2 cellular contexts compared by ENCODE assay signal in genomic region chr6:1737463-1738311, GRCh38.
TF ChIP-seq lines count a peak whose summit lies in the region.

No MANE protein-coding gene starts in this region.

TF ChIP-seq in IMR-90, 13 proteins besides CTCF, POLR2A, EP300 and RAD21:
- TF ChIP-seq MXI1 (IDR thresholded peaks at IDR 0.05; ENCODE audit: borderline replicate concordance, low read depth, low read length), result no peak
- TF ChIP-seq MAFK (IDR thresholded peaks at IDR 0.05; ENCODE audit: low read depth, low read length), result no peak
- no peak for TF ChIP-seq CHD1 (IDR thresholded peaks at IDR 0.05; ENCODE audit: low read depth, low read length)
- no peak for TF ChIP-seq CEBPB (IDR thresholded peaks at IDR 0.05; ENCODE audit: low read depth, low read length)
- no peak for TF ChIP-seq RFX5 (IDR thresholded peaks at IDR 0.05; ENCODE audit: low read depth, low read length)
- no peak for TF ChIP-seq NFE2L2 (IDR thresholded peaks at IDR 0.05; ENCODE audit: low read depth, low read length)
- no peak for TF ChIP-seq USF2 (IDR thresholded peaks at IDR 0.05; ENCODE audit: low read depth, low read length)
- TF ChIP-seq ELK1 (IDR thresholded peaks at IDR 0.05; ENCODE audit: borderline replicate concordance, low read depth, low read length), result no peak

TF ChIP-seq in GM12878, 131 proteins besides CTCF, POLR2A, EP300 and RAD21 (continues in another document):
- TF ChIP-seq SMAD1 (IDR thresholded peaks at IDR 0.05; ENCODE audit: low read depth, partially characterized antibody) (no peak), SUPT20H (IDR thresholded peaks at IDR 0.05; ENCODE audit: borderline replicate concordance, control insufficient read depth, low read depth, low read length) (no peak), WRNIP1 (IDR thresholded peaks at IDR 0.05; ENCODE audit: borderline replicate concordance, low read depth, low read length) (no peak), IRF4 (IDR thresholded peaks at IDR 0.05; ENCODE audit: low read depth, low read length) (no peak), CEBPZ (IDR thresholded peaks at IDR 0.05; ENCODE audit: low read depth, low read length) (no peak), HDGF (IDR thresholded peaks at IDR 0.05) (peak; percentile 85; the same call in 1 of the 2 replicates), BCL3 (IDR thresholded peaks at IDR 0.05; ENCODE audit: borderline replicate concordance, insufficient read depth, low read depth, low read length, poor library complexity, severe bottlenecking) (peak; percentile 35), RELB (IDR thresholded peaks at IDR 0.05; ENCODE audit: low read depth) (no peak), E4F1 (IDR thresholded peaks at IDR 0.05; ENCODE audit: borderline replicate concordance, partially characterized antibody) (no peak), ASH2L (IDR thresholded peaks at IDR 0.05; ENCODE audit: borderline replicate concordance, low read depth) (no peak), NBN (IDR thresholded peaks at IDR 0.05) (peak; percentile 59; the same call in 1 of the 2 replicates), POLR2AphosphoS5 (IDR thresholded peaks at IDR 0.05; ENCODE audit: low read length) (no peak), IKZF2 (IDR thresholded peaks at IDR 0.05) (peak in 1 of 2 experiments; percentile 39; a peak in 1 of 4 replicates), TCF12 (IDR thresholded peaks at IDR 0.05; ENCODE audit: low read depth, low read length) (no peak), ZNF274 (IDR thresholded peaks at IDR 0.05; ENCODE audit: insufficient read depth, insufficient read length) (no peak), CBX3 (IDR thresholded peaks at IDR 0.05; ENCODE audit: borderline replicate concordance, low read depth) (no peak), BMI1 (IDR thresholded peaks at IDR 0.05; ENCODE audit: borderline replicate concordance) (no peak), NFXL1 (IDR thresholded peaks at IDR 0.05; ENCODE audit: borderline replicate concordance) (no peak), BCLAF1 (IDR thresholded peaks at IDR 0.05) (no peak), ZBTB40 (IDR thresholded peaks at IDR 0.05; ENCODE audit: borderline replicate concordance) (no peak), KAT2A (conservative IDR thresholded peaks at IDR 0.05; ENCODE audit: control insufficient read depth, low read depth, low read length) (no peak), PRDM15 (CRISPR knock-in tag; IDR thresholded peaks at IDR 0.05) (no peak)
